ENCODE assay signal across 1 cellular context in the genomic region with DNA sequence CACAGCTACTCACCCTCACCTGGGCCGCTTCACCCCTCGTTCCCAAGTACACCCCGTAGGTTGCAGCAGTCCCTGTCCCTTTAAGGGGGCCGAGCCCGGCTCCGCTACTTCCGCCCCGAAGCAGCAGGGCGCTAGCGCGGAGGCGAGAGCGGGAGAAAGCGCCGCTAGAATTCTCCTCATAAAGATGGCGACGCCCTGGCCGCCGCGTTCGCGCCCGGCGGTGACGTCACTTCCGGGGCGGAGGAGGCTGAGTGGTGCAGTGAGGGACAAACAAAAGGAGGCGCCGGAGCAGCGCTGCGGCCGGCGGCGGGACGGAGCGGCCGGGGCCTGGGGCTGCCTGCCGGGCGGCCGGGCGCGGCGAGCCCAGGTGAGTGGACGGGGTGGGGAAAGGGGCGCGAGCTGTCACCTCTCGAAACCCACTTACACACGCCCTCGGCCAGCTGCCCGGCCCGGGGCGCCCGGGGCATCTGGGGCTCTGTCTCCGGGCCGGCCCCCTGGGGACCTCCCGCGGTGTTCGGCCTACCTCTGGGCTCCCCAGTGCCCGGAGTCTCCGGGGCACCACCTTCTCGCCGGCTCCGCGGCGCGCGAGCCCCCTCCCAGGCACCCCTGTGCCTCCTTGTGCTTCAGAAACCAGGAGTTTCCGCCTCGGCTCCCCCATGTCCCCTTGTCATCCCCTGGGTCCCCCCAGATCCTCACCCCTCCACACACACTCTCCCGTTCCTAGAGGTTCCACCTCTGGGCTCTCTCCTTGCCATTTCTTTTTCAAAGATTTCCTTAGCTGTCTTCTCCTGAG.
TF ChIP-seq lines count a peak whose summit lies in the region.

Gene KYAT1 (minus strand): TSS at position 67 of the 793 bp plus-strand sequence. CDS start 36,545 bp downstream, outside the sequence.
Gene LRRC8A (plus strand): TSS at position 250 of the 793 bp plus-strand sequence. CDS start 25,032 bp downstream, outside the sequence.

TF ChIP-seq in HCT116, 20 proteins besides CTCF, POLR2A, EP300 and RAD21 (continued from another document):
- TF ChIP-seq, protein P1, sequence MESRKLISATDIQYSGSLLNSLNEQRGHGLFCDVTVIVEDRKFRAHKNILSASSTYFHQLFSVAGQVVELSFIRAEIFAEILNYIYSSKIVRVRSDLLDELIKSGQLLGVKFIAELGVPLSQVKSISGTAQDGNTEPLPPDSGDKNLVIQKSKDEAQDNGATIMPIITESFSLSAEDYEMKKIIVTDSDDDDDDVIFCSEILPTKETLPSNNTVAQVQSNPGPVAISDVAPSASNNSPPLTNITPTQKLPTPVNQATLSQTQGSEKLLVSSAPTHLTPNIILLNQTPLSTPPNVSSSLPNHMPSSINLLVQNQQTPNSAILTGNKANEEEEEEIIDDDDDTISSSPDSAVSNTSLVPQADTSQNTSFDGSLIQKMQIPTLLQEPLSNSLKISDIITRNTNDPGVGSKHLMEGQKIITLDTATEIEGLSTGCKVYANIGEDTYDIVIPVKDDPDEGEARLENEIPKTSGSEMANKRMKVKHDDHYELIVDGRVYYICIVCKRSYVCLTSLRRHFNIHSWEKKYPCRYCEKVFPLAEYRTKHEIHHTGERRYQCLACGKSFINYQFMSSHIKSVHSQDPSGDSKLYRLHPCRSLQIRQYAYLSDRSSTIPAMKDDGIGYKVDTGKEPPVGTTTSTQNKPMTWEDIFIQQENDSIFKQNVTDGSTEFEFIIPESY (IDR thresholded peaks at IDR 0.05; ENCODE audit: extremely low read depth, insufficient replicate concordance, low read length): peak; percentile 71
- TF ChIP-seq EZH2 (IDR thresholded peaks at IDR 0.05): no peak
TF ChIP-seq in HCT116: peak in this region for 5.
